In the genomic region with DNA sequence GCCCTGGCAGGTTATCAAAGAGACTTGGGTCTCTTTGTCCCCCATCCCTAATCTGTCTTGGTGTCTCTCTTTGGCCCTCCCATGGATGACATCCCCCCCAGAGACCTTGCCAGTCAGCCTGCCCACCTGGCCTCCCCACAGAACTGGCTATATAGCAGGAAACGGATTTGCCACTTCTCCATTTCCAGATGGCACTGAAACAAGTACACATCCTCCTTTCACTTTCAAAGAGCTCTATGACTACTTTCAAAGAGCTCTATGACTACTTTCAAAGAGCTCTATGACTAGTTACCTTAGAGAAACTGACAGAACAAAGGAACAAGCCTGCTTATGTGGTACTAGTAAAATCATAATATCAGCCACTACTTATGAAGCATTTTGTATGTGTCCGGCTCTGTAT, we compare ENCODE assay signal across 9 cellular contexts.
DNase-seq lines count a peak whose midpoint lies in the region; ATAC-seq and TF ChIP-seq lines count a peak whose summit lies in the region.
"Had no signal": no experiment of that assay in that cellular context is flagged by ENCODE, and none has a peak within 500 bp of the region (broad histone marks: within the 10 kb centered on the region; RNA-seq: fewer than 3 reads in every experiment).

No MANE protein-coding gene starts in this region.

- H3K36me3 ChIP-seq in spleen, result no peaks in the 10 kb centered on the region
- H3K36me3 ChIP-seq in Caco-2 (ENCODE audit: control insufficient read depth, insufficient read depth, low read length), result no peaks in the 10 kb centered on the region
- H3K36me3 ChIP-seq: SJSA1 had no signal

- peaks cover 10% of the 10 kb centered on the region for H3K9me3 Mint-ChIP-seq in activated CD4-positive, alpha-beta T cell treated with anti-CD3 and anti-CD28 coated beads, Interleukin-2, amount 10 ng/mL, durations not matched to agents 24 days and 14 days
- no peaks in the 10 kb centered on the region for H3K9me3 Mint-ChIP-seq in Caco-2 (ENCODE audit: unreplicated experiment)

- peak overlapping the region; percentile 86 for H3K27ac Mint-ChIP-seq in activated CD4-positive, alpha-beta T cell treated with anti-CD3 and anti-CD28 coated beads, Interleukin-2, amount 10 ng/mL, durations not matched to agents 24 days and 14 days
- H3K27ac Mint-ChIP-seq in Caco-2 (ENCODE audit: unreplicated experiment), result no peak overlapping the region

- H3K4me1 ChIP-seq in spleen (peaks cover 29 to 66% (median 45%) of the 10 kb centered on the region in 6 donors), Caco-2 (peaks cover 12% of the 10 kb centered on the region; the same call in 1 of the 2 replicates)

- H3K4me3 Mint-ChIP-seq in activated CD4-positive, alpha-beta T cell treated with anti-CD3 and anti-CD28 coated beads, Interleukin-2, amount 10 ng/mL, durations not matched to agents 24 days and 14 days, result peak overlapping the region; percentile 40
- no peak overlapping the region for H3K4me3 Mint-ChIP-seq in Caco-2 (ENCODE audit: unreplicated experiment)

- CTCF ChIA-PET in Caco-2 (lab: Charles Lee), result no interaction called here

- TF ChIP-seq POLR2A in NB4 (IDR thresholded peaks at IDR 0.05; ENCODE audit: extremely low read depth, insufficient read length) (no peak), spleen (IDR thresholded peaks at IDR 0.05) (no peak)

- TF ChIP-seq CTCF in NB4 (IDR thresholded peaks at IDR 0.05; ENCODE audit: low read depth, low read length) (no peak), spleen (IDR thresholded peaks at IDR 0.05 in 8 of 11, conservative IDR thresholded peaks at IDR 0.05 in 3 of 11) (no peak), Caco-2 (IDR thresholded peaks at IDR 0.05; ENCODE audit: insufficient read depth in 1 of 2, low read depth in 1 of 2, low read length in 1 of 2, severe bottlenecking in 1 of 2, unreplicated experiment in 1 of 2) (no peak)

- H3K27me3 Mint-ChIP-seq in activated CD4-positive, alpha-beta T cell treated with anti-CD3 and anti-CD28 coated beads, Interleukin-2, amount 10 ng/mL, durations not matched to agents 24 days and 14 days, result peaks cover 4% of the 10 kb centered on the region
- H3K27me3 Mint-ChIP-seq in Caco-2 (ENCODE audit: insufficient read depth, unreplicated experiment), result no peaks in the 10 kb centered on the region

- 28 to 34% (median 32%) methylated on average over 2 of the region's 2 CpGs for WGBS in spleen, 5 donors

- DNase-seq in activated CD4-positive, alpha-beta T cell treated with anti-CD3 and anti-CD28 coated beads, Interleukin-2, amount 10 ng/mL, durations not matched to agents 24 days and 14 days, result peak; percentile 69
- DNase-seq in activated CD4-positive, alpha-beta T cell treated with anti-CD3 and anti-CD28 coated beads, Interleukin-2, amount 50 U/mL, for 1 hour, result no peak
- DNase-seq in NB4 (ENCODE audit: low read depth) (peak; percentile 56), spleen (peak; percentile 81), Caco-2 (no peak), COR-L47 (lab: John Stamatoyannopoulos, UW) (no peak)
- no peak for DNase-seq in NK-92 treated with Interleukin-12 subunit alpha and Interleukin-12 subunit beta, amount 100 ng/mL, for 24 hours (lab: John Stamatoyannopoulos, UW)

- BruUV-seq in Caco-2 (replicated peaks; lab: Mats Ljungman, UMichigan), result no TSS peak

- H3K4me3 ChIP-seq in NB4 (ENCODE audit: low read depth, low read length) (no peak overlapping the region), spleen (no peak overlapping the region), Caco-2 (ENCODE audit: low read depth, low read length) (no peak overlapping the region)
- H3K4me3 ChIP-seq: SJSA1 had no signal

- peaks cover 4% of the 10 kb centered on the region for H3K36me3 Mint-ChIP-seq in activated CD4-positive, alpha-beta T cell treated with anti-CD3 and anti-CD28 coated beads, Interleukin-2, amount 10 ng/mL, durations not matched to agents 24 days and 14 days (ENCODE audit: low read depth)
- H3K36me3 Mint-ChIP-seq in Caco-2 (ENCODE audit: insufficient read depth, unreplicated experiment), result no peaks in the 10 kb centered on the region

- H3K27me3 ChIP-seq in spleen (replicated peaks in 1 of 7) (no peaks in the 10 kb centered on the region), Caco-2 (replicated peaks; ENCODE audit: control insufficient read depth, insufficient read depth, low read length) (no peaks in the 10 kb centered on the region)
- H3K27me3 ChIP-seq: SJSA1 had no signal

- peak; percentile 91 for ATAC-seq in HG02642 (IDR thresholded peaks at IDR 0.05; ENCODE audit: poor library complexity, unreplicated experiment)

- POLR2A ChIA-PET in Caco-2 (lab: Charles Lee), result no interaction called here

- H3K9me3 ChIP-seq in spleen, result no peaks in the 10 kb centered on the region
- no peaks in the 10 kb centered on the region for H3K9me3 ChIP-seq in Caco-2
- H3K9me3 ChIP-seq: SJSA1 had no signal

- peaks cover 35% of the 10 kb centered on the region for H3K4me1 Mint-ChIP-seq in activated CD4-positive, alpha-beta T cell treated with anti-CD3 and anti-CD28 coated beads, Interleukin-2, amount 10 ng/mL, durations not matched to agents 24 days and 14 days
- peaks cover 11% of the 10 kb centered on the region for H3K4me1 Mint-ChIP-seq in Caco-2 (ENCODE audit: low read depth, unreplicated experiment)

- intact Hi-C loops in activated CD4-positive, alpha-beta T cell treated with anti-CD3 and anti-CD28 coated beads, Interleukin-2, amount 10 ng/mL, durations not matched to agents 24 days and 14 days (cut with micrococcal nuclease), result loop anchor here (1.0 to 2.0 kb wide), 2 partner anchors 28 to 120 kb away; no protein-coding TSS in a partner anchor
- intact Hi-C loops in spleen (cut with DNase I; ENCODE audit: low total_unique reads), result no loop called here
- intact Hi-C loops in Caco-2 (cut with micrococcal nuclease; ENCODE audit: unreplicated experiment), result no loop called here

- H3K27ac ChIP-seq in spleen, result peak overlapping the region in 7 of 8 donors; percentile 32 to 87 (median 79)
- H3K27ac ChIP-seq: SJSA1 had no signal

Comparison
In these comparisons a context has a peak if more than half of its experiments do, and no peak if none do; other contexts are left out.
1. DNase-seq: peak in activated CD4-positive, alpha-beta T cell treated with anti-CD3 and anti-CD28 coated beads, Interleukin-2, amount 10 ng/mL, durations not matched to agents 24 days and 14 days (single experiment), NB4 (single experiment) and spleen (single experiment); none in activated CD4-positive, alpha-beta T cell treated with anti-CD3 and anti-CD28 coated beads, Interleukin-2, amount 50 U/mL, for 1 hour (single experiment), NK-92 treated with Interleukin-12 subunit alpha and Interleukin-12 subunit beta, amount 100 ng/mL, for 24 hours (single experiment), Caco-2 (0 of 2) and COR-L47 (single experiment).